Comparison of ENCODE assay signal across 22 cellular contexts in the genomic region with DNA sequence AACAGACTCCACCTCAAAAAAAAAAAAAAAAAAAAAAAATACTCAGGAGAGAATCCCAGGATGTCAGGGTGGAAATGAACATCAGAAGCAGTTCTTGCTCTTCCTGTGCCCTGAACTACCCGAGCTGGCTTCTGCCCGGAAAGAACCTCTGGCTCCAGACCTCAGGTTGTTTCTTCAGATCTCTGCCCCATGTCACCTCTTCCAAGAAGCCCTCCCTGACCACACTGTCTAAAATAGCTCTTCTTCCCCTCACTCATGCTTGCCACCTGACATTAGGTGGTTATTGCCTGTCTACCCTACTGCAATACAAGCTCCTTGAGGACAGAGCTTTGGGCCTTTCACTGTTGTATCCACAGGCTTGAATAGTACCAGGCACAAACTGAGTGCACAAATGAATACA. TPM values are rescaled to one million over a fixed set of nuclear protein-coding genes. Genes with fewer than 3 reads are reported as not detected.
A peak's percentile ranks its signal among the peaks of the same experiment; 100 is the strongest.
DNase-seq lines count a peak whose midpoint lies in the region; ATAC-seq, FAIRE-seq and TF ChIP-seq lines count a peak whose summit lies in the region.
"Had no signal": no experiment of that assay in that cellular context is flagged by ENCODE, and none has a peak within 500 bp of the region (broad histone marks: within the 10 kb centered on the region; RNA-seq: fewer than 3 reads in every experiment).

No MANE protein-coding gene starts in this region.

- no peaks in the 10 kb centered on the region for H3K9me2 ChIP-seq in DOHH2 (replicated peaks; ENCODE audit: control insufficient read depth, low read length)

- TF ChIP-seq RAD21 in A549 (conservative IDR thresholded peaks at IDR 0.05 in 1 of 2, IDR thresholded peaks at IDR 0.05 in 1 of 2): no peak

- 4% methylated on average over 2 of the region's 2 CpGs for WGBS in A549 (ENCODE audit: missing lambda C conversion rate)

- H4K20me1 ChIP-seq in DOHH2 (ENCODE audit: control insufficient read depth, insufficient read depth, low read depth, low read length): peaks cover 48% of the 10 kb centered on the region

- TF ChIP-seq CTCF in A549 (IDR thresholded peaks at IDR 0.05) (no peak), DOHH2 (IDR thresholded peaks at IDR 0.05; ENCODE audit: low read depth, low read length, poor library complexity, severe bottlenecking) (no peak), neural crest cell (conservative IDR thresholded peaks at IDR 0.05) (no peak)

- FAIRE-seq in A549 (lab: Jason Lieb, UNC): no peak
- FAIRE-seq: kidney had no signal

- H3K27me3 ChIP-seq in DOHH2 (ENCODE audit: control insufficient read depth, low read length): no peaks in the 10 kb centered on the region

- no peak for ATAC-seq in A549
- peak; percentile 32 for ATAC-seq in activated CD8-positive, alpha-beta T cell treated with anti-CD3 and anti-CD28 coated beads, Interleukin-2, amount 10 ng/mL, durations not matched to agents 7 days and 5 days
- no peak for ATAC-seq in activated CD4-positive, CD25-positive, alpha-beta regulatory T cell treated with anti-CD3 and anti-CD28 coated beads, Interleukin-2, amount 50 U/mL, for 24 hours
- no peak for ATAC-seq in GM21723 (IDR thresholded peaks at IDR 0.05; ENCODE audit: unreplicated experiment)
- no peak for ATAC-seq in HG02642 (IDR thresholded peaks at IDR 0.05; ENCODE audit: poor library complexity, unreplicated experiment)
- ATAC-seq: CD8-positive, alpha-beta T cell; right cardiac atrium had no signal

- CTCF ChIA-PET in A549 (lab: Yijun Ruan, JAX): interaction anchor here (0.9 to 1.7 kb wide), 5 partner anchors 9 to 40 kb away, joined by 3 to 6 read pairs (median 3); no protein-coding TSS in a partner anchor
- CTCF ChIA-PET in activated CD8-positive, alpha-beta T cell treated with anti-CD3 and anti-CD28 coated beads, Interleukin-2, amount 10 ng/mL, durations not matched to agents 7 days and 5 days (lab: Charles Lee): interaction anchor here (1.3 to 1.9 kb wide), 2 partner anchors 13 to 51 kb away, joined by 5 read pairs; no protein-coding TSS in a partner anchor

- no peaks in the 10 kb centered on the region for H3K9me3 ChIP-seq in A549
- no peaks in the 10 kb centered on the region for H3K9me3 ChIP-seq in DOHH2 (ENCODE audit: control insufficient read depth, insufficient read depth, low read length)

- H3K4me2 ChIP-seq in A549: peak overlapping the region; percentile 74
- H3K4me2 ChIP-seq in DOHH2 (ENCODE audit: low read length): 0 out of 2 replicates have a peak overlapping the region, but pooled peaks have one; percentile 0

- peaks cover 18% of the 10 kb centered on the region for H3K36me3 Mint-ChIP-seq in activated CD8-positive, alpha-beta T cell treated with anti-CD3 and anti-CD28 coated beads, Interleukin-2, amount 10 ng/mL, durations not matched to agents 7 days and 5 days (ENCODE audit: low read depth)
- H3K36me3 Mint-ChIP-seq in neural crest cell (ENCODE audit: low read depth): peaks cover 11% of the 10 kb centered on the region

- DNase-seq in A549 (ENCODE audit: low read depth in 1 of 2, low spot score in 1 of 2) (no peak), neural crest cell (ENCODE audit: low read depth, low spot score) (no peak), activated gamma-delta T cell treated with Interleukin-2 at 50 U/mL for 16 hours (no peak)
- DNase-seq in activated CD8-positive, alpha-beta T cell treated with anti-CD3 and anti-CD28 coated beads, Interleukin-2, amount 10 ng/mL, durations not matched to agents 7 days and 5 days: no peak
- DNase-seq: activated CD4-positive, alpha-beta T cell treated with anti-CD3 and anti-CD28 coated beads for 4 hours; activated CD8-positive, alpha-beta memory T cell treated with anti-CD3 and anti-CD28 coated beads, Interleukin-2, amount 50 U/mL, for 4 hours; activated naive CD4-positive, alpha-beta T cell; aorta; CD8-positive, alpha-beta T cell; foreskin melanocyte; HCEC 1CT; kidney; NCI-H1417 treated with DMSO at 0.1 percent for 48 hours; NCI-H526; stimulated activated CD8-positive, alpha-beta memory T cell treated with anti-CD3 and anti-CD28 coated beads, Interleukin-4, amount 100 ng/mL, for 48 hours; SW 1271 had no signal

- H3K4me1 Mint-ChIP-seq in activated CD8-positive, alpha-beta T cell treated with anti-CD3 and anti-CD28 coated beads, Interleukin-2, amount 10 ng/mL, durations not matched to agents 7 days and 5 days (ENCODE audit: low read depth): peaks cover 61% of the 10 kb centered on the region
- H3K4me1 Mint-ChIP-seq in neural crest cell: peaks cover 60% of the 10 kb centered on the region

- POLR2A ChIA-PET in A549 (lab: Yijun Ruan, JAX): interaction anchor here (0.6 kb wide), 1 partner anchor 19 kb away, joined by 3 read pairs; no protein-coding TSS in a partner anchor
- POLR2A ChIA-PET in activated CD8-positive, alpha-beta T cell treated with anti-CD3 and anti-CD28 coated beads, Interleukin-2, amount 10 ng/mL, durations not matched to agents 7 days and 5 days (lab: Charles Lee): interaction anchor here (1.2 kb wide), 1 partner anchor 21 kb away, joined by 3 read pairs; no protein-coding TSS in a partner anchor

- no peak overlapping the region for H3K4me3 Mint-ChIP-seq in activated CD8-positive, alpha-beta T cell treated with anti-CD3 and anti-CD28 coated beads, Interleukin-2, amount 10 ng/mL, durations not matched to agents 7 days and 5 days
- peak overlapping the region; percentile 52 for H3K4me3 Mint-ChIP-seq in neural crest cell
- H3K4me3 Mint-ChIP-seq: CD8-positive, alpha-beta T cell; central memory CD8-positive, alpha-beta T cell had no signal

- H3K27me3 Mint-ChIP-seq in activated CD8-positive, alpha-beta T cell treated with anti-CD3 and anti-CD28 coated beads, Interleukin-2, amount 10 ng/mL, durations not matched to agents 7 days and 5 days (ENCODE audit: low read depth): no peaks in the 10 kb centered on the region
- no peaks in the 10 kb centered on the region for H3K27me3 Mint-ChIP-seq in neural crest cell (ENCODE audit: low read depth)
- H3K27me3 Mint-ChIP-seq: central memory CD8-positive, alpha-beta T cell had no signal

- peaks cover 16% of the 10 kb centered on the region for H3F3A ChIP-seq in DOHH2 (ENCODE audit: control insufficient read depth, insufficient read depth)

- H3K27ac Mint-ChIP-seq in activated CD8-positive, alpha-beta T cell treated with anti-CD3 and anti-CD28 coated beads, Interleukin-2, amount 10 ng/mL, durations not matched to agents 7 days and 5 days: peak overlapping the region; percentile 53
- H3K27ac Mint-ChIP-seq in neural crest cell (ENCODE audit: unreplicated experiment): no peak overlapping the region
- H3K27ac Mint-ChIP-seq: CD8-positive, alpha-beta T cell had no signal

- H3K9me3 Mint-ChIP-seq in activated CD8-positive, alpha-beta T cell treated with anti-CD3 and anti-CD28 coated beads, Interleukin-2, amount 10 ng/mL, durations not matched to agents 7 days and 5 days (ENCODE audit: insufficient read depth): no peaks in the 10 kb centered on the region
- H3K9me3 Mint-ChIP-seq in neural crest cell: no peaks in the 10 kb centered on the region
- H3K9me3 Mint-ChIP-seq: CD8-positive, alpha-beta T cell; central memory CD8-positive, alpha-beta T cell had no signal

- H3K27ac ChIP-seq in A549 (peak overlapping the region; percentile 100), DOHH2 (ENCODE audit: low read depth, low read length) (no peak overlapping the region)

- peaks cover 100% of the 10 kb centered on the region for H3K79me2 ChIP-seq in DOHH2 (ENCODE audit: control insufficient read depth, low read length)

- no peak for TF ChIP-seq EP300 in A549 (IDR thresholded peaks at IDR 0.05)

- peaks cover 91% of the 10 kb centered on the region for H3K4me1 ChIP-seq in A549
- H3K4me1 ChIP-seq in DOHH2 (ENCODE audit: control insufficient read depth, low read length): peaks cover 51% of the 10 kb centered on the region

- peaks cover 65% of the 10 kb centered on the region for H3K36me3 ChIP-seq in DOHH2 (ENCODE audit: control insufficient read depth, low read length)

- H3K4me3 ChIP-seq in A549 (peak overlapping the region; percentile 100), DOHH2 (ENCODE audit: low read length) (no peak overlapping the region)

- no peak for TF ChIP-seq POLR2A in A549 (IDR thresholded peaks at IDR 0.05; ENCODE audit: low read length)

TF ChIP-seq in A549, 52 proteins besides CTCF, POLR2A, EP300 and RAD21:
- TF ChIP-seq HEYL (CRISPR knock-in tag; IDR thresholded peaks at IDR 0.05) (no peak), ZFP36 (IDR thresholded peaks at IDR 0.05; ENCODE audit: borderline replicate concordance, partially characterized antibody) (peak; percentile 96)

RNA-seq across cellular contexts. Expression of gene TKT, which starts 8.2 kb away (rescaled TPM):
- polyA plus RNA-seq in A549 (2011; rRNA removed) (628 and 740 TPM in 2 replicates), A549 (2017; fragmentation: RNase III; extraction: RNeasy Plus Mini Kit Qiagen cat#74134 plus additional on column Dnase treatment) (1,284 to 1,468 TPM (median 1,457 TPM) in 3 replicates)
- polyA plus RNA-seq in A549 (2012; cell fraction: cytosol; rRNA removed): 788 and 1,278 TPM in 2 replicates
- 1,392 and 1,832 TPM in 2 replicates for polyA plus RNA-seq in A549 (2012; cell fraction: nucleus; rRNA removed)
- 615 and 777 TPM in 2 replicates for polyA minus RNA-seq in A549 (2011; rRNA and poly(A)+ RNA removed)
- 100 to 1,000 TPM; 315 to 323 TPM for total RNA-seq in activated CD8-positive, alpha-beta T cell treated with anti-CD3 and anti-CD28 coated beads, Interleukin-2, amount 10 ng/mL, durations not matched to agents 7 days and 5 days
- 556 and 564 TPM in 2 replicates for total RNA-seq in neural crest cell
